In the genomic region with DNA sequence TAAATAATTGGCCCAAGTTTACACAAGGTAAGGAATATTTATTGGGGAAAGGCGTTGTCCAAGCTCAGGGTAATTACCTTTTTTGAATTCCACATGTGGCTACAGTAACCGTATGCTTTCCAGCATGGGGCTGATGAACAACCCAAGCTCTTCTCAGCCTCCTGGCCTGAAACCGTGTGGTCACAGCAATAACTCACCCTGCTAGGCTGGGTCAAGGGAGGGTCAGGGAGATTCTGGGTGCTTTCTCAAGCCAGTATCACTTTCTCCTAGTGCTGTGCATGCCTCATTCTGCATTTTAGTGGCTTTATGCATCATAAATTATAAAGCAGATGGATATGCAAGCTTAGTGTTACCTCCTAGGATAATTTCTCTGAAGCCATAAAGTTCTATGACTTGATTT, we compare ENCODE assay signal across 15 cellular contexts.
DNase-seq lines count a peak whose midpoint lies in the region; ATAC-seq, FAIRE-seq and TF ChIP-seq lines count a peak whose summit lies in the region.
"Had no signal": no experiment of that assay in that cellular context is flagged by ENCODE, and none has a peak within 500 bp of the region (broad histone marks: within the 10 kb centered on the region; RNA-seq: fewer than 3 reads in every experiment).

No MANE protein-coding gene starts in this region.

- TF ChIP-seq POLR2A in HepG2 (IDR thresholded peaks at IDR 0.05; ENCODE audit: insufficient read depth in 1 of 2, low read depth in 2 of 2, low read length in 2 of 2) (no peak), right lobe of liver (IDR thresholded peaks at IDR 0.05) (no peak)

- CTCF ChIA-PET in HepG2 (lab: Yijun Ruan, JAX; ENCODE audit: low intra/inter-chr PET ratio, low total read pairs) = no interaction called here

- no peaks in the 10 kb centered on the region for H3K4me1 ChIP-seq in HepG2 (ENCODE audit: insufficient read depth, low read length)
- no peaks in the 10 kb centered on the region for H3K4me1 ChIP-seq in right lobe of liver
- H3K4me1 ChIP-seq: BLaER1 treated with 17β-estradiol and CSF1 and Interleukin-3, amounts not matched to agents 10 nM and 100 nM had no signal

- no peaks in the 10 kb centered on the region for H4K20me1 ChIP-seq in HepG2 (ENCODE audit: insufficient read depth, low read length)
- H4K20me1 ChIP-seq: BLaER1 treated with 17β-estradiol and CSF1 and Interleukin-3, amounts not matched to agents 10 nM and 100 nM had no signal

- no peak overlapping the region for H3K4me3 ChIP-seq in HepG2 (replicated peaks in 1 of 3; ENCODE audit: insufficient read depth in 1 of 3, low read depth in 2 of 3, low read length in 3 of 3)
- H3K4me3 ChIP-seq in right lobe of liver = no peak overlapping the region
- H3K4me3 ChIP-seq: BLaER1 treated with 17β-estradiol and CSF1 and Interleukin-3, amounts not matched to agents 10 nM and 100 nM; GM12878; GM23338 had no signal

- 0% methylated on average over 3 of the region's 3 CpGs for WGBS in HepG2 (ENCODE audit: low lambda C conversion rate)
- 39% methylated on average over 3 of the region's 3 CpGs for WGBS in right lobe of liver (ENCODE audit: insufficient coverage, low coverage, low lambda C conversion rate, missing lambda C conversion rate)

- BruUV-seq in HepG2 (replicated peaks; lab: Mats Ljungman, UMichigan) = no TSS peak

- in situ Hi-C loops in HepG2 (cut with HindIII; ENCODE audit: extremely low pct_ligation_motif_present, low pct_unique_long_range_greater_than_20kb) = no loop called here

- DNase-seq in HepG2 (ENCODE audit: low spot score) (no peak), right lobe of liver (no peak), left colon (no peak), GM10266 (ENCODE audit: extremely low spot score) (no peak)
- DNase-seq: Calu3; CD8-positive, alpha-beta T cell; DMS79 treated with DMSO at 0.1 percent for 48 hours; GF-D8; HCEC 1CT had no signal

- intact Hi-C loops in HepG2 (cut with micrococcal nuclease; ENCODE audit: unreplicated experiment) = no loop called here
- intact Hi-C loops in right lobe of liver (cut with DNase I) = no loop called here
- intact Hi-C loops in left colon (cut with DNase I, micrococcal nuclease) = no loop called here

- H3K36me3 ChIP-seq in HepG2 (replicated peaks in 1 of 2; ENCODE audit: control insufficient read depth in 1 of 2, insufficient read depth in 2 of 2, low read length in 2 of 2) (no peaks in the 10 kb centered on the region), right lobe of liver (no peaks in the 10 kb centered on the region)

- TF ChIP-seq EP300 in HepG2 (IDR thresholded peaks at IDR 0.05; ENCODE audit: low read depth in 2 of 2, low read length in 2 of 2) (no peak), HepG2 (CRISPR knock-in tag; IDR thresholded peaks at IDR 0.05; ENCODE audit: borderline replicate concordance) (no peak)

- H2AFZ ChIP-seq in HepG2 (ENCODE audit: low read length) = no peak overlapping the region
- H2AFZ ChIP-seq: GM23338 had no signal

- H3K27ac ChIP-seq in HepG2 (ENCODE audit: extremely low read length, insufficient read depth, low read length) = no peak overlapping the region
- H3K27ac ChIP-seq in right lobe of liver = no peak overlapping the region
- H3K27ac ChIP-seq: BLaER1 treated with 17β-estradiol and CSF1 and Interleukin-3, amounts not matched to agents 10 nM and 100 nM had no signal

- H3K9ac ChIP-seq in HepG2 (ENCODE audit: insufficient read depth, low read depth, low read length) = no peak overlapping the region
- H3K9ac ChIP-seq: BLaER1 treated with 17β-estradiol and CSF1 and Interleukin-3, amounts not matched to agents 10 nM and 100 nM had no signal

- H3K79me2 ChIP-seq in HepG2 (ENCODE audit: insufficient read depth, low read length) = no peaks in the 10 kb centered on the region

- no peak for TF ChIP-seq RAD21 in HepG2 (CRISPR knock-in tag; IDR thresholded peaks at IDR 0.05)

- ATAC-seq in HepG2 (no peak), right lobe of liver (no peak), HG03354 (IDR thresholded peaks at IDR 0.05; ENCODE audit: poor library complexity, severe bottlenecking, unreplicated experiment) (peak; percentile 45), left colon (peak; percentile 48), GM19455 (IDR thresholded peaks at IDR 0.05; ENCODE audit: unreplicated experiment) (no peak)
- ATAC-seq: CD8-positive, alpha-beta T cell; GM12878; GM23338 had no signal

- H3K9me3 ChIP-seq in HepG2 (ENCODE audit: low read length) = peaks cover 26% of the 10 kb centered on the region
- no peaks in the 10 kb centered on the region for H3K9me3 ChIP-seq in right lobe of liver

- TF ChIP-seq CTCF in HepG2 (CRISPR knock-in tag; IDR thresholded peaks at IDR 0.05) = no peak
- TF ChIP-seq CTCF in right lobe of liver (IDR thresholded peaks at IDR 0.05) = no peak
- no peak for TF ChIP-seq CTCF in GM10266 (IDR thresholded peaks at IDR 0.05; ENCODE audit: control insufficient read depth, insufficient read depth, low read depth, missing control alignments)

- FAIRE-seq in HepG2 (lab: Jason Lieb, UNC) = no peak
- FAIRE-seq: GM12878, H54 had no signal

- no peak overlapping the region for H3K4me2 ChIP-seq in HepG2 (ENCODE audit: low read depth, low read length)
- H3K4me2 ChIP-seq: BLaER1 treated with 17β-estradiol and CSF1 and Interleukin-3, amounts not matched to agents 10 nM and 100 nM; GM23338 had no signal

- POLR2A ChIA-PET in HepG2 (lab: Yijun Ruan, JAX) = no interaction called here

- H3K27me3 ChIP-seq in HepG2 (ENCODE audit: control insufficient read depth in 1 of 2, insufficient read depth in 2 of 2, low read length in 2 of 2) (no peaks in the 10 kb centered on the region), right lobe of liver (no peaks in the 10 kb centered on the region)
- H3K27me3 ChIP-seq: BLaER1 treated with 17β-estradiol and CSF1 and Interleukin-3, amounts not matched to agents 10 nM and 100 nM had no signal

TF ChIP-seq in HepG2, 621 proteins besides CTCF, POLR2A, EP300 and RAD21:
- TF ChIP-seq, protein P1, sequence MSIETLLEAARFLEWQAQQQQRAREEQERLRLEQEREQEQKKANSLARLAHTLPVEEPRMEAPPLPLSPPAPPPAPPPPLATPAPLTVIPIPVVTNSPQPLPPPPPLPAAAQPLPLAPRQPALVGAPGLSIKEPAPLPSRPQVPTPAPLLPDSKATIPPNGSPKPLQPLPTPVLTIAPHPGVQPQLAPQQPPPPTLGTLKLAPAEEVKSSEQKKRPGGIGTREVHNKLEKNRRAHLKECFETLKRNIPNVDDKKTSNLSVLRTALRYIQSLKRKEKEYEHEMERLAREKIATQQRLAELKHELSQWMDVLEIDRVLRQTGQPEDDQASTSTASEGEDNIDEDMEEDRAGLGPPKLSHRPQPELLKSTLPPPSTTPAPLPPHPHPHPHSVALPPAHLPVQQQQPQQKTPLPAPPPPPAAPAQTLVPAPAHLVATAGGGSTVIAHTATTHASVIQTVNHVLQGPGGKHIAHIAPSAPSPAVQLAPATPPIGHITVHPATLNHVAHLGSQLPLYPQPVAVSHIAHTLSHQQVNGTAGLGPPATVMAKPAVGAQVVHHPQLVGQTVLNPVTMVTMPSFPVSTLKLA (IDR thresholded peaks at IDR 0.05) = peak; percentile 40; the same call in 1 of the 2 replicates
- TF ChIP-seq ZSCAN9 (CRISPR knock-in tag; IDR thresholded peaks at IDR 0.05; ENCODE audit: borderline replicate concordance) (no peak), KDM1A (CRISPR knock-in tag; IDR thresholded peaks at IDR 0.05) (no peak), ZNF644 (CRISPR knock-in tag; IDR thresholded peaks at IDR 0.05; ENCODE audit: low read depth) (no peak), TBX3 (IDR thresholded peaks at IDR 0.05; ENCODE audit: borderline replicate concordance) (no peak)
- TF ChIP-seq, protein P2, sequence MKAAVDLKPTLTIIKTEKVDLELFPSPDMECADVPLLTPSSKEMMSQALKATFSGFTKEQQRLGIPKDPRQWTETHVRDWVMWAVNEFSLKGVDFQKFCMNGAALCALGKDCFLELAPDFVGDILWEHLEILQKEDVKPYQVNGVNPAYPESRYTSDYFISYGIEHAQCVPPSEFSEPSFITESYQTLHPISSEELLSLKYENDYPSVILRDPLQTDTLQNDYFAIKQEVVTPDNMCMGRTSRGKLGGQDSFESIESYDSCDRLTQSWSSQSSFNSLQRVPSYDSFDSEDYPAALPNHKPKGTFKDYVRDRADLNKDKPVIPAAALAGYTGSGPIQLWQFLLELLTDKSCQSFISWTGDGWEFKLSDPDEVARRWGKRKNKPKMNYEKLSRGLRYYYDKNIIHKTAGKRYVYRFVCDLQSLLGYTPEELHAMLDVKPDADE (CRISPR knock-in tag; IDR thresholded peaks at IDR 0.05) = no peak
- TF ChIP-seq, protein P3, sequence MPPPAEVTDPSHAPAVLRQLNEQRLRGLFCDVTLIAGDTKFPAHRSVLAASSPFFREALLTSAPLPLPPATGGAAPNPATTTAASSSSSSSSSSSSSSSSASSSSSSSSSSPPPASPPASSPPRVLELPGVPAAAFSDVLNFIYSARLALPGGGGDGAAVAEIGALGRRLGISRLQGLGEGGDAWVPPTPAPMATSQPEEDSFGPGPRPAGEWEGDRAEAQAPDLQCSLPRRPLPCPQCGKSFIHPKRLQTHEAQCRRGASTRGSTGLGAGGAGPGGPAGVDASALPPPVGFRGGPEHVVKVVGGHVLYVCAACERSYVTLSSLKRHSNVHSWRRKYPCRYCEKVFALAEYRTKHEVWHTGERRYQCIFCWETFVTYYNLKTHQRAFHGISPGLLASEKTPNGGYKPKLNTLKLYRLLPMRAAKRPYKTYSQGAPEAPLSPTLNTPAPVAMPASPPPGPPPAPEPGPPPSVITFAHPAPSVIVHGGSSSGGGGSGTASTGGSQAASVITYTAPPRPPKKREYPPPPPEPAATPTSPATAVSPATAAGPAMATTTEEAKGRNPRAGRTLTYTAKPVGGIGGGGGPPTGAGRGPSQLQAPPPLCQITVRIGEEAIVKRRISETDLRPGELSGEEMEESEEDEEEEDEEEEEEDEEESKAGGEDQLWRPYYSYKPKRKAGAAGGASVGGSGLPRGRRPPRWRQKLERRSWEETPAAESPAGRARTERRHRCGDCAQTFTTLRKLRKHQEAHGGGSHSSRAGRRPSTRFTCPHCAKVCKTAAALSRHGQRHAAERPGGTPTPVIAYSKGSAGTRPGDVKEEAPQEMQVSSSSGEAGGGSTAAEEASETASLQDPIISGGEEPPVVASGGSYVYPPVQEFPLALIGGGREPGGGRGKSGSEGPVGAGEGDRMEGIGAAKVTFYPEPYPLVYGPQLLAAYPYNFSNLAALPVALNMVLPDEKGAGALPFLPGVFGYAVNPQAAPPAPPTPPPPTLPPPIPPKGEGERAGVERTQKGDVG (CRISPR knock-in tag; IDR thresholded peaks at IDR 0.05; ENCODE audit: borderline replicate concordance) = no peak

Comparison
In these comparisons a context has a peak if more than half of its experiments do, and no peak if none do; other contexts are left out.
1. ATAC-seq: peak in HG03354 (single experiment) and left colon (single experiment); none in HepG2 (single experiment), right lobe of liver (0 of 4) and GM19455 (single experiment).